1 cellular context compared by ENCODE assay signal in genomic region chr9:120729796-120730195, GRCh38.
TF ChIP-seq lines count a peak whose summit lies in the region.

No MANE protein-coding gene starts in this region.

TF ChIP-seq in GM23338, 12 proteins besides CTCF, POLR2A, EP300 and RAD21 (continued from another document):
- TF ChIP-seq ZNF462 (CRISPR knock-in tag; IDR thresholded peaks at IDR 0.05) (no peak), NANOG (IDR thresholded peaks at IDR 0.05; ENCODE audit: borderline replicate concordance) (no peak), CREB1 (CRISPR knock-in tag; IDR thresholded peaks at IDR 0.05; ENCODE audit: low read depth) (no peak), EZH2 (IDR thresholded peaks at IDR 0.05; ENCODE audit: low read depth, unreplicated experiment) (no peak)
